21 cellular contexts compared by ENCODE assay signal in genomic region chr2:205772983-205773382, GRCh38.
DNase-seq lines count a peak whose midpoint lies in the region; ATAC-seq and TF ChIP-seq lines count a peak whose summit lies in the region.
"Had no signal": no experiment of that assay in that cellular context is flagged by ENCODE, and none has a peak within 500 bp of the region (broad histone marks: within the 10 kb centered on the region; RNA-seq: fewer than 3 reads in every experiment).

No MANE protein-coding gene starts in this region.

- H3K4me3 ChIP-seq in BLaER1 treated with 17β-estradiol and CSF1 and Interleukin-3, amounts not matched to agents 10 nM and 100 nM: no peak overlapping the region
- no peak overlapping the region for H3K4me3 ChIP-seq in upper lobe of right lung
- H3K4me3 ChIP-seq: ascending aorta, lung, ovary, uterus had no signal

- H3K4me1 Mint-ChIP-seq in activated T-cell treated with anti-CD3 and anti-CD28 coated beads, Interleukin-2, amount 50 U/mL, for 4 hours (ENCODE audit: low read depth): peaks cover 2% of the 10 kb centered on the region
- H3K4me1 Mint-ChIP-seq: activated CD4-positive, alpha-beta memory T cell treated with anti-CD3 and anti-CD28 coated beads, Interleukin-2, amount 10 ng/mL, durations not matched to agents 7 days and 5 days had no signal

- no peak overlapping the region for H3K27ac ChIP-seq in BLaER1 treated with 17β-estradiol and CSF1 and Interleukin-3, amounts not matched to agents 10 nM and 100 nM
- no peak overlapping the region for H3K27ac ChIP-seq in upper lobe of right lung
- no peak overlapping the region for H3K27ac ChIP-seq in caudate nucleus (ENCODE audit: low read depth, low read length)
- H3K27ac ChIP-seq: ascending aorta, ovary had no signal

- no peak overlapping the region for H3K9ac ChIP-seq in BLaER1 treated with 17β-estradiol and CSF1 and Interleukin-3, amounts not matched to agents 10 nM and 100 nM

- H3K36me3 Mint-ChIP-seq in activated T-cell treated with anti-CD3 and anti-CD28 coated beads, Interleukin-2, amount 50 U/mL, for 4 hours (ENCODE audit: insufficient read depth): no peaks in the 10 kb centered on the region
- H3K36me3 Mint-ChIP-seq: activated naive CD4-positive, alpha-beta T cell treated with anti-CD3 and anti-CD28 coated beads, Interleukin-2, amount 10 ng/mL, durations not matched to agents 7 days and 5 days; WTC11 had no signal

- H3K4me2 ChIP-seq in BLaER1 treated with 17β-estradiol and CSF1 and Interleukin-3, amounts not matched to agents 10 nM and 100 nM: peak overlapping the region in 6 of 11 experiments; percentile 2 to 32 (median 12); a peak in 6 of 22 replicates

- H3K9me3 ChIP-seq in BLaER1 treated with 17β-estradiol and CSF1 and Interleukin-3, amounts not matched to agents 10 nM and 100 nM (replicated peaks in 1 of 11): peaks cover 0 to 7% (median 0%) of the 10 kb centered on the region in 11 experiments; a peak in 1 of 22 replicates
- H3K9me3 ChIP-seq in upper lobe of right lung: no peaks in the 10 kb centered on the region
- H3K9me3 ChIP-seq: ascending aorta, ovary, uterus had no signal

- H3K36me3 ChIP-seq in BLaER1 treated with 17β-estradiol and CSF1 and Interleukin-3, amounts not matched to agents 10 nM and 100 nM: peaks cover 0 to 30% (median 0%) of the 10 kb centered on the region in 11 experiments; a peak in 3 of 22 replicates
- H3K36me3 ChIP-seq in upper lobe of right lung: peaks cover under 1% of the 10 kb centered on the region
- H3K36me3 ChIP-seq: ascending aorta, ovary, uterus had no signal

- peaks cover 0 to 62% (median 48%) of the 10 kb centered on the region in 10 experiments; a peak in 16 of 20 replicates for H3K4me1 ChIP-seq in BLaER1 treated with 17β-estradiol and CSF1 and Interleukin-3, amounts not matched to agents 10 nM and 100 nM
- peaks cover 26% of the 10 kb centered on the region for H3K4me1 ChIP-seq in upper lobe of right lung

- H3K9me3 Mint-ChIP-seq in activated T-cell treated with anti-CD3 and anti-CD28 coated beads, Interleukin-2, amount 50 U/mL, for 4 hours: no peaks in the 10 kb centered on the region
- H3K9me3 Mint-ChIP-seq: activated CD4-positive, alpha-beta memory T cell treated with anti-CD3 and anti-CD28 coated beads, Interleukin-2, amount 10 ng/mL, durations not matched to agents 7 days and 5 days; activated naive CD4-positive, alpha-beta T cell treated with anti-CD3 and anti-CD28 coated beads, Interleukin-2, amount 10 ng/mL, durations not matched to agents 7 days and 5 days; activated T-cell treated with anti-CD3 and anti-CD28 coated beads, Interleukin-2, amount 50 U/mL, for 24 hours; WTC11 had no signal

- H3K27me3 ChIP-seq in BLaER1 treated with 17β-estradiol and CSF1 and Interleukin-3, amounts not matched to agents 10 nM and 100 nM: no peaks in the 10 kb centered on the region
- H3K27me3 ChIP-seq in upper lobe of right lung: no peaks in the 10 kb centered on the region
- H3K27me3 ChIP-seq: ascending aorta, ovary, uterus had no signal

- TF ChIP-seq CTCF in upper lobe of right lung (IDR thresholded peaks at IDR 0.05): no peak

- intact Hi-C loops in upper lobe of right lung (cut with DNase I): loop anchor here (5.0 kb wide), 1 partner anchor 114 kb away; no protein-coding TSS in a partner anchor

- peaks cover 25% of the 10 kb centered on the region for H3K27me3 Mint-ChIP-seq in activated T-cell treated with anti-CD3 and anti-CD28 coated beads, Interleukin-2, amount 50 U/mL, for 4 hours (ENCODE audit: low read depth)

- peaks cover 0 to 11% (median 0%) of the 10 kb centered on the region in 11 experiments; a peak in 1 of 22 replicates for H4K20me1 ChIP-seq in BLaER1 treated with 17β-estradiol and CSF1 and Interleukin-3, amounts not matched to agents 10 nM and 100 nM

- DNase-seq in NCI-H1092 treated with DMSO at 0.1 percent for 48 hours (lab: John Stamatoyannopoulos, UW): peak; percentile 68
- DNase-seq in NCI-H345 (lab: John Stamatoyannopoulos, UW): peak; percentile 92
- peak; percentile 28 for DNase-seq in dermis blood vessel endothelial cell
- no peak for DNase-seq in upper lobe of right lung
- DNase-seq in caudate nucleus (lab: John Stamatoyannopoulos, UW): no peak
- no peak for DNase-seq in activated T-cell treated with anti-CD3 and anti-CD28 coated beads, Interleukin-2, amount 50 U/mL, for 4 hours
- DNase-seq in KG1 (lab: John Stamatoyannopoulos, UW): no peak
- DNase-seq: activated CD4-positive, alpha-beta memory T cell treated with anti-CD3 and anti-CD28 coated beads, Interleukin-2, amount 10 ng/mL, durations not matched to agents 7 days and 5 days; activated naive CD4-positive, alpha-beta T cell treated with anti-CD3 and anti-CD28 coated beads, Interleukin-2, amount 10 ng/mL, durations not matched to agents 7 days and 5 days; activated T-cell treated with anti-CD3 and anti-CD28 coated beads, Interleukin-2, amount 50 U/mL, for 24 hours; Calu3; Kasumi-1; NCI-H1930; ovary; stimulated activated CD4-positive, alpha-beta T cell treated with anti-CD3 and anti-CD28 coated beads, Interleukin-2, amount 100 ng/mL, for 48 hours; uterus had no signal

- no peak overlapping the region for H3K4me3 Mint-ChIP-seq in activated T-cell treated with anti-CD3 and anti-CD28 coated beads, Interleukin-2, amount 50 U/mL, for 4 hours
- H3K4me3 Mint-ChIP-seq: activated CD4-positive, alpha-beta memory T cell treated with anti-CD3 and anti-CD28 coated beads, Interleukin-2, amount 10 ng/mL, durations not matched to agents 7 days and 5 days; activated naive CD4-positive, alpha-beta T cell treated with anti-CD3 and anti-CD28 coated beads, Interleukin-2, amount 10 ng/mL, durations not matched to agents 7 days and 5 days; activated T-cell treated with anti-CD3 and anti-CD28 coated beads, Interleukin-2, amount 50 U/mL, for 24 hours; WTC11 had no signal

- no peak for ATAC-seq in upper lobe of right lung
- no peak for ATAC-seq in activated T-cell treated with anti-CD3 and anti-CD28 coated beads, Interleukin-2, amount 50 U/mL, for 4 hours
- ATAC-seq: Right ventricle myocardium inferior, WTC11 had no signal

Comparison
In these comparisons a context has a peak if more than half of its experiments do, and no peak if none do; other contexts are left out.
1. DNase-seq: peak in NCI-H1092 treated with DMSO at 0.1 percent for 48 hours (single experiment), NCI-H345 (single experiment) and dermis blood vessel endothelial cell (single experiment); none in upper lobe of right lung (single experiment), caudate nucleus (0 of 61), activated T-cell treated with anti-CD3 and anti-CD28 coated beads, Interleukin-2, amount 50 U/mL, for 4 hours (single experiment) and KG1 (single experiment).